In the genomic region with DNA sequence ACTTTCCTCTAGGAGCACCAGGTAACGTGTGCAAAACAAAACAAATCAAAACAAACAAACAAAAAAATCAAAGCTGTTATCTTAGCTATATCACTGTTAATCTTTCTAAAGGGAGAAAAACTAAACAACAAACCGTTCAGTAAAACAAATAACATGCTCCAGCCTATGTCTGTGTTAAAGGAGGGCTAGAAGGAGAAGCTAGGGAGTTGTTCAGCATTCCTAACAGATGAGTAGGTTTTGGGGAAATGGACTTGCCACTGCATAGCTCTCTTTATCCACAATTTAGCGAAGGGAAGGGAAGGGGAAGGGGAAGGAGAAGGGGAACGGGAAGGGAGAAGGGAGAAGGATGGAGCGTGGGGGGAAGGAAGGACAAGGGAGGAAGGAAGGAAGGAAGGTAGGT, we compare ENCODE assay signal across 14 cellular contexts.
DNase-seq lines count a peak whose midpoint lies in the region; ATAC-seq and TF ChIP-seq lines count a peak whose summit lies in the region.
"Had no signal": no experiment of that assay in that cellular context is flagged by ENCODE, and none has a peak within 500 bp of the region (broad histone marks: within the 10 kb centered on the region; RNA-seq: fewer than 3 reads in every experiment).

No MANE protein-coding gene starts in this region.

- peak; percentile 64; the same call in 2 of the 3 replicates for ATAC-seq in SK-N-SH treated with all-trans-retinoic acid at 6 μM for 48 hours
- ATAC-seq in HG02610 (IDR thresholded peaks at IDR 0.05; ENCODE audit: unreplicated experiment) = no peak
- ATAC-seq: right cardiac atrium had no signal

- TF ChIP-seq CTCF in osteoblast (IDR thresholded peaks at IDR 0.05; ENCODE audit: extremely low read depth, low read depth, low read length) = no peak
- TF ChIP-seq CTCF in tibial artery (IDR thresholded peaks at IDR 0.05) = no peak
- no peak for TF ChIP-seq CTCF in GM13977 (IDR thresholded peaks at IDR 0.05; ENCODE audit: extremely low read depth, insufficient read depth, missing control alignments)

- H3K9me3 ChIP-seq in osteoblast (ENCODE audit: low read depth, low read length) (no peaks in the 10 kb centered on the region), tibial artery (no peaks in the 10 kb centered on the region)

- H3K4me2 ChIP-seq in osteoblast (ENCODE audit: insufficient read depth, low read length) = peak overlapping the region; percentile 17

- in situ Hi-C loops in GM13977 (cut with MboI; ENCODE audit: low pct_unique_long_range_greater_than_20kb, low sequenced_read_pairs, unreplicated experiment) = no loop called here

- H3K79me2 ChIP-seq in osteoblast (ENCODE audit: insufficient read depth, low read length) = no peaks in the 10 kb centered on the region

- no peaks in the 10 kb centered on the region for H4K20me1 ChIP-seq in osteoblast (ENCODE audit: insufficient read depth, low read length)

- H3K4me3 ChIP-seq in osteoblast (ENCODE audit: insufficient read depth, low read length) (no peak overlapping the region), tibial artery (no peak overlapping the region)

- H3K36me3 ChIP-seq in osteoblast (ENCODE audit: insufficient read depth, low read length) (no peaks in the 10 kb centered on the region), tibial artery (no peaks in the 10 kb centered on the region)
- H3K36me3 ChIP-seq: WERI-Rb-1 had no signal

- H3K27me3 ChIP-seq in osteoblast (ENCODE audit: insufficient read depth, low read length) = no peaks in the 10 kb centered on the region
- no peaks in the 10 kb centered on the region for H3K27me3 ChIP-seq in tibial artery

- peak; percentile 83 for DNase-seq in ELR (ENCODE audit: low read depth)
- peak; percentile 69 for DNase-seq in fibroblast of peridontal ligament (ENCODE audit: extremely low read depth)
- peak; percentile 48 for DNase-seq in osteoblast (ENCODE audit: insufficient read length, low spot score, missing footprints)
- DNase-seq in HT-29 (ENCODE audit: low spot score) = no peak
- no peak for DNase-seq in tibial artery
- DNase-seq in GM13977 (ENCODE audit: low spot score) = no peak
- DNase-seq: activated naive CD4-positive, alpha-beta T cell treated with Interleukin-2 at 50 U/mL for 16 hours; naive B cell; NCI-H1694; right cardiac atrium; stimulated activated naive CD4-positive, alpha-beta T cell treated with Interleukin-2 at 50 U/mL for 16 hours; WERI-Rb-1 had no signal

- H3K27ac ChIP-seq in osteoblast (ENCODE audit: low read depth, low read length) (peak overlapping the region; percentile 56), tibial artery (no peak overlapping the region)
- H3K27ac ChIP-seq: WERI-Rb-1 had no signal

- intact Hi-C loops in tibial artery (cut with DNase I; ENCODE audit: low total_unique reads) = no loop called here

- H3K4me1 ChIP-seq in osteoblast (ENCODE audit: insufficient read depth, low read length) (peaks cover 19% of the 10 kb centered on the region), tibial artery (no peaks in the 10 kb centered on the region)

- H2AFZ ChIP-seq in osteoblast (ENCODE audit: low read length) = peak overlapping the region; percentile 36

TF ChIP-seq in SK-N-SH treated with all-trans-retinoic acid at 6 μM for 48 hours, 23 proteins besides CTCF, POLR2A, EP300 and RAD21:
- TF ChIP-seq, protein P1, sequence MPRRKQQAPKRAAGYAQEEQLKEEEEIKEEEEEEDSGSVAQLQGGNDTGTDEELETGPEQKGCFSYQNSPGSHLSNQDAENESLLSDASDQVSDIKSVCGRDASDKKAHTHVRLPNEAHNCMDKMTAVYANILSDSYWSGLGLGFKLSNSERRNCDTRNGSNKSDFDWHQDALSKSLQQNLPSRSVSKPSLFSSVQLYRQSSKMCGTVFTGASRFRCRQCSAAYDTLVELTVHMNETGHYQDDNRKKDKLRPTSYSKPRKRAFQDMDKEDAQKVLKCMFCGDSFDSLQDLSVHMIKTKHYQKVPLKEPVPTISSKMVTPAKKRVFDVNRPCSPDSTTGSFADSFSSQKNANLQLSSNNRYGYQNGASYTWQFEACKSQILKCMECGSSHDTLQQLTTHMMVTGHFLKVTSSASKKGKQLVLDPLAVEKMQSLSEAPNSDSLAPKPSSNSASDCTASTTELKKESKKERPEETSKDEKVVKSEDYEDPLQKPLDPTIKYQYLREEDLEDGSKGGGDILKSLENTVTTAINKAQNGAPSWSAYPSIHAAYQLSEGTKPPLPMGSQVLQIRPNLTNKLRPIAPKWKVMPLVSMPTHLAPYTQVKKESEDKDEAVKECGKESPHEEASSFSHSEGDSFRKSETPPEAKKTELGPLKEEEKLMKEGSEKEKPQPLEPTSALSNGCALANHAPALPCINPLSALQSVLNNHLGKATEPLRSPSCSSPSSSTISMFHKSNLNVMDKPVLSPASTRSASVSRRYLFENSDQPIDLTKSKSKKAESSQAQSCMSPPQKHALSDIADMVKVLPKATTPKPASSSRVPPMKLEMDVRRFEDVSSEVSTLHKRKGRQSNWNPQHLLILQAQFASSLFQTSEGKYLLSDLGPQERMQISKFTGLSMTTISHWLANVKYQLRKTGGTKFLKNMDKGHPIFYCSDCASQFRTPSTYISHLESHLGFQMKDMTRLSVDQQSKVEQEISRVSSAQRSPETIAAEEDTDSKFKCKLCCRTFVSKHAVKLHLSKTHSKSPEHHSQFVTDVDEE (CRISPR knock-in tag; IDR thresholded peaks at IDR 0.05) = no peak
- no peak for TF ChIP-seq ISL1 (CRISPR knock-in tag; IDR thresholded peaks at IDR 0.05)
- no peak for TF ChIP-seq CSDC2 (CRISPR knock-in tag; IDR thresholded peaks at IDR 0.05)
- TF ChIP-seq GLIS3 (CRISPR knock-in tag; IDR thresholded peaks at IDR 0.05) = no peak
- TF ChIP-seq OSR1 (CRISPR knock-in tag; IDR thresholded peaks at IDR 0.05) = no peak
- no peak for TF ChIP-seq ZNF70 (CRISPR knock-in tag; IDR thresholded peaks at IDR 0.05)
- TF ChIP-seq ESRRG (CRISPR knock-in tag; IDR thresholded peaks at IDR 0.05) = no peak
TF ChIP-seq in SK-N-SH treated with all-trans-retinoic acid at 6 μM for 48 hours: peak in this region for 0.

Comparison
In these comparisons a context has a peak if more than half of its experiments do, and no peak if none do; other contexts are left out.
1. DNase-seq: peak in ELR (single experiment), fibroblast of peridontal ligament (single experiment) and osteoblast (single experiment); none in HT-29 (single experiment), tibial artery (0 of 2) and GM13977 (single experiment).